In genomic region chr14:95668235-95668772, GRCh38 we compare ENCODE assay signal across 1 cellular context.
TF ChIP-seq lines count a peak whose summit lies in the region.

No MANE protein-coding gene starts in this region.

TF ChIP-seq in H1, 55 proteins besides CTCF, POLR2A, EP300 and RAD21 (continued from another document):
- peak; percentile 20; the same call in 1 of the 2 replicates for TF ChIP-seq MAFK (IDR thresholded peaks at IDR 0.05; ENCODE audit: low read depth, low read length)
- TF ChIP-seq CHD2 (IDR thresholded peaks at IDR 0.05; ENCODE audit: low read length), result no peak
- no peak for TF ChIP-seq BACH1 (IDR thresholded peaks at IDR 0.05; ENCODE audit: low read length)
- no peak for TF ChIP-seq SUZ12 (IDR thresholded peaks at IDR 0.05; ENCODE audit: low read length)
